Comparison of ENCODE assay signal across 20 cellular contexts in the genomic region with DNA sequence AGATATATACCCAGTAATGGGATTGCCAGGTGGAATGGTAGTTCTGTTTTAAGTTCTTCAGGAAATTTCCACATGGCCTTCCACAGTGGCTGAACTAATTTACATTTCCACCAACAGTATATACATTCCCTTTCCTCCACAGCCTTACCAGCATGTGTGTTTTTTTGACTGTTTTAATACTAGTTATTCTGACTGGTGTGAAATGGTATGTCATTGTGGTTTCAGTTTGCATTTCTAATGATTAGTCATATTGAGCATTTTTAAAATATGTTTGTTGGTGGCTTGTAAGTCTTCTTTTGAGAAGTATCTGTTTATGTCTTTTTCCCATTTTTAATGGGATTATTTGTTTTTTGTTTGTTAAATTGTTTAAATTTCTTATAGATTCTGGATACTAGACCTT.
DNase-seq lines count a peak whose midpoint lies in the region; ATAC-seq and TF ChIP-seq lines count a peak whose summit lies in the region.
"Had no signal": no experiment of that assay in that cellular context is flagged by ENCODE, and none has a peak within 500 bp of the region (broad histone marks: within the 10 kb centered on the region; RNA-seq: fewer than 3 reads in every experiment).

No MANE protein-coding gene starts in this region.

- no peaks in the 10 kb centered on the region for H3K4me1 Mint-ChIP-seq in effector memory CD8-positive, alpha-beta T cell (ENCODE audit: low read depth in 2 of 2)
- H3K4me1 Mint-ChIP-seq in neural progenitor cell, result no peaks in the 10 kb centered on the region
- no peaks in the 10 kb centered on the region for H3K4me1 Mint-ChIP-seq in activated naive CD8-positive, alpha-beta T cell treated with anti-CD3 and anti-CD28 coated beads, Interleukin-2, amount 50 U/mL, for 24 hours
- H3K4me1 Mint-ChIP-seq: CD4-positive, CD25-positive, alpha-beta regulatory T cell had no signal

- ATAC-seq in GM18519 (IDR thresholded peaks at IDR 0.05; ENCODE audit: low FRiP score, unreplicated experiment) (peak; percentile 62), HG03442 (IDR thresholded peaks at IDR 0.05; ENCODE audit: unreplicated experiment) (peak; percentile 50)
- no peak for ATAC-seq in effector memory CD8-positive, alpha-beta T cell (replicated peaks)
- no peak for ATAC-seq in activated naive CD8-positive, alpha-beta T cell treated with anti-CD3 and anti-CD28 coated beads, Interleukin-2, amount 50 U/mL, for 24 hours

- H3K27me3 Mint-ChIP-seq in effector memory CD8-positive, alpha-beta T cell, result no peaks in the 10 kb centered on the region
- no peaks in the 10 kb centered on the region for H3K27me3 Mint-ChIP-seq in neural progenitor cell (ENCODE audit: insufficient read depth, low read depth)
- no peaks in the 10 kb centered on the region for H3K27me3 Mint-ChIP-seq in activated naive CD8-positive, alpha-beta T cell treated with anti-CD3 and anti-CD28 coated beads, Interleukin-2, amount 50 U/mL, for 24 hours
- H3K27me3 Mint-ChIP-seq: CD4-positive, CD25-positive, alpha-beta regulatory T cell had no signal

- no peak overlapping the region for H3K4me3 ChIP-seq in neural progenitor cell
- H3K4me3 ChIP-seq: PC-9, SJSA1 had no signal

- no peak overlapping the region for H3K9ac ChIP-seq in neural progenitor cell

- peaks cover 6 to 20% of the 10 kb centered on the region in 2 donors for H3K9me3 Mint-ChIP-seq in effector memory CD8-positive, alpha-beta T cell
- peaks cover 7% of the 10 kb centered on the region for H3K9me3 Mint-ChIP-seq in neural progenitor cell
- peaks cover 23% of the 10 kb centered on the region for H3K9me3 Mint-ChIP-seq in activated naive CD8-positive, alpha-beta T cell treated with anti-CD3 and anti-CD28 coated beads, Interleukin-2, amount 50 U/mL, for 24 hours

- no peaks in the 10 kb centered on the region for H4K20me1 ChIP-seq in neural progenitor cell (ENCODE audit: low read depth)

- H3K27ac ChIP-seq in neural progenitor cell, result no peak overlapping the region
- H3K27ac ChIP-seq: PC-9, SJSA1 had no signal

- H3K79me2 ChIP-seq in neural progenitor cell (ENCODE audit: low read depth), result no peaks in the 10 kb centered on the region

- H3K4me3 Mint-ChIP-seq in effector memory CD8-positive, alpha-beta T cell, result no peak overlapping the region
- H3K4me3 Mint-ChIP-seq in neural progenitor cell, result no peak overlapping the region
- no peak overlapping the region for H3K4me3 Mint-ChIP-seq in activated naive CD8-positive, alpha-beta T cell treated with anti-CD3 and anti-CD28 coated beads, Interleukin-2, amount 50 U/mL, for 24 hours
- H3K4me3 Mint-ChIP-seq: CD4-positive, CD25-positive, alpha-beta regulatory T cell had no signal

- no peak overlapping the region for H3K4me2 ChIP-seq in neural progenitor cell
- H3K4me2 ChIP-seq: PC-9 had no signal

- H3K27ac Mint-ChIP-seq in effector memory CD8-positive, alpha-beta T cell, result no peak overlapping the region
- H3K27ac Mint-ChIP-seq in neural progenitor cell, result no peak overlapping the region
- no peak overlapping the region for H3K27ac Mint-ChIP-seq in activated naive CD8-positive, alpha-beta T cell treated with anti-CD3 and anti-CD28 coated beads, Interleukin-2, amount 50 U/mL, for 24 hours
- H3K27ac Mint-ChIP-seq: CD4-positive, CD25-positive, alpha-beta regulatory T cell had no signal

- no peak overlapping the region for H2AFZ ChIP-seq in neural progenitor cell (replicated peaks)
- H2AFZ ChIP-seq: PC-9 had no signal

- no peaks in the 10 kb centered on the region for H3K36me3 ChIP-seq in neural progenitor cell
- H3K36me3 ChIP-seq: BE2C, SJSA1 had no signal

- DNase-seq in astrocyte of the hippocampus (ENCODE audit: low read depth, low spot score) (peak; percentile 11), foreskin melanocyte (peak; percentile 5), neural progenitor cell (ENCODE audit: low spot score) (no peak)
- DNase-seq in effector memory CD8-positive, alpha-beta T cell, result no peak
- DNase-seq in activated naive CD8-positive, alpha-beta T cell treated with anti-CD3 and anti-CD28 coated beads, Interleukin-2, amount 50 U/mL, for 24 hours, result no peak
- DNase-seq: BE2C; CD4-positive, CD25-positive, alpha-beta regulatory T cell; COR-L47; DMS 273 treated with DMSO at 0.1 percent for 48 hours; GOT3; IMR-90; Karpas-422; NCI-H1417 treated with DMSO at 0.1 percent for 48 hours; NCI-H187 treated with DMSO at 0.1 percent for 48 hours; NCI-H226; NCI-H524; PC-9 had no signal

- TF ChIP-seq CTCF in neural progenitor cell (IDR thresholded peaks at IDR 0.05), result no peak

- H3K36me3 Mint-ChIP-seq in effector memory CD8-positive, alpha-beta T cell (ENCODE audit: insufficient read depth), result no peaks in the 10 kb centered on the region
- no peaks in the 10 kb centered on the region for H3K36me3 Mint-ChIP-seq in neural progenitor cell
- H3K36me3 Mint-ChIP-seq in activated naive CD8-positive, alpha-beta T cell treated with anti-CD3 and anti-CD28 coated beads, Interleukin-2, amount 50 U/mL, for 24 hours (ENCODE audit: low read depth), result no peaks in the 10 kb centered on the region
- H3K36me3 Mint-ChIP-seq: CD4-positive, CD25-positive, alpha-beta regulatory T cell had no signal

- no peaks in the 10 kb centered on the region for H3K4me1 ChIP-seq in neural progenitor cell
- H3K4me1 ChIP-seq: BE2C, SJSA1 had no signal

- no peaks in the 10 kb centered on the region for H3F3A ChIP-seq in neural progenitor cell (ENCODE audit: low read depth)

- no peaks in the 10 kb centered on the region for H3K27me3 ChIP-seq in neural progenitor cell
- H3K27me3 ChIP-seq: BE2C, SJSA1 had no signal

- no peaks in the 10 kb centered on the region for H3K9me3 ChIP-seq in neural progenitor cell (ENCODE audit: low read depth)
- H3K9me3 ChIP-seq: BE2C, SJSA1 had no signal

Comparison
In these comparisons a context has a peak if more than half of its experiments do, and no peak if none do; other contexts are left out.
1. ATAC-seq: peak in GM18519 (single experiment) and HG03442 (single experiment); none in effector memory CD8-positive, alpha-beta T cell (single experiment) and activated naive CD8-positive, alpha-beta T cell treated with anti-CD3 and anti-CD28 coated beads, Interleukin-2, amount 50 U/mL, for 24 hours (single experiment).
2. DNase-seq: peak in astrocyte of the hippocampus (single experiment) and foreskin melanocyte (single experiment); none in effector memory CD8-positive, alpha-beta T cell (0 of 3), neural progenitor cell (single experiment) and activated naive CD8-positive, alpha-beta T cell treated with anti-CD3 and anti-CD28 coated beads, Interleukin-2, amount 50 U/mL, for 24 hours (single experiment).